11 cellular contexts compared by ENCODE assay signal in genomic region chr3:133644768-133645167, GRCh38. TPM values are rescaled to one million over a fixed set of nuclear protein-coding genes. Genes with fewer than 3 reads are reported as not detected.
DNase-seq lines count a peak whose midpoint lies in the region; ATAC-seq and TF ChIP-seq lines count a peak whose summit lies in the region.
"Had no signal": no experiment of that assay in that cellular context is flagged by ENCODE, and none has a peak within 500 bp of the region (broad histone marks: within the 10 kb centered on the region; RNA-seq: fewer than 3 reads in every experiment).

No MANE protein-coding gene starts in this region.

- no peak overlapping the region for H3K4me3 ChIP-seq in smooth muscle cell

- H3K27me3 Mint-ChIP-seq in activated naive CD4-positive, alpha-beta T cell treated with anti-CD3 and anti-CD28 coated beads, Interleukin-2, amount 10 ng/mL, durations not matched to agents 7 days and 5 days: no peaks in the 10 kb centered on the region
- H3K27me3 Mint-ChIP-seq: stimulated activated naive B cell treated with anti-CD40 and anti-IgM and Interleukin-4, amounts not matched to agents 10 μg/mL and 1 μg/mL and 100 μg/mL, for 72 hours had no signal

- WGBS in smooth muscle cell (ENCODE audit: low lambda C conversion rate): 83% methylated on average over 1 of the region's 1 CpG

- peaks cover 54% of the 10 kb centered on the region for H3K36me3 Mint-ChIP-seq in activated naive CD4-positive, alpha-beta T cell treated with anti-CD3 and anti-CD28 coated beads, Interleukin-2, amount 10 ng/mL, durations not matched to agents 7 days and 5 days

- no peak overlapping the region for H3K4me2 ChIP-seq in smooth muscle cell

- H3K27me3 ChIP-seq in smooth muscle cell (ENCODE audit: low read depth): no peaks in the 10 kb centered on the region

- no peak overlapping the region for H3K27ac Mint-ChIP-seq in activated naive CD4-positive, alpha-beta T cell treated with anti-CD3 and anti-CD28 coated beads, Interleukin-2, amount 10 ng/mL, durations not matched to agents 7 days and 5 days
- H3K27ac Mint-ChIP-seq: stimulated activated naive B cell treated with anti-CD40 and anti-IgM and Interleukin-4, amounts not matched to agents 10 μg/mL and 1 μg/mL and 100 μg/mL, for 72 hours had no signal

- H3K9ac ChIP-seq in smooth muscle cell (ENCODE audit: low read depth): no peak overlapping the region

- CTCF ChIA-PET in RWPE1 (lab: Yijun Ruan, JAX): interaction anchor here (0.6 kb wide), 1 partner anchor 26 kb away, joined by 3 read pairs; no protein-coding TSS in a partner anchor
- CTCF ChIA-PET in activated naive CD4-positive, alpha-beta T cell treated with anti-CD3 and anti-CD28 coated beads, Interleukin-2, amount 10 ng/mL, durations not matched to agents 7 days and 5 days (lab: Charles Lee): no interaction called here

- no peaks in the 10 kb centered on the region for H3K9me3 Mint-ChIP-seq in activated naive CD4-positive, alpha-beta T cell treated with anti-CD3 and anti-CD28 coated beads, Interleukin-2, amount 10 ng/mL, durations not matched to agents 7 days and 5 days
- H3K9me3 Mint-ChIP-seq: activated T-cell treated with anti-CD3 and anti-CD28 coated beads, Interleukin-2, amount 50 U/mL, for 4 hours; stimulated activated naive B cell treated with anti-CD40 and anti-IgM and Interleukin-4, amounts not matched to agents 10 μg/mL and 1 μg/mL and 100 μg/mL, for 72 hours had no signal

- no peaks in the 10 kb centered on the region for H3K79me2 ChIP-seq in smooth muscle cell (ENCODE audit: low read depth)

- no peaks in the 10 kb centered on the region for H3K9me3 ChIP-seq in smooth muscle cell (replicated peaks; ENCODE audit: low read depth)

- H4K20me1 ChIP-seq in smooth muscle cell (ENCODE audit: low read depth): no peaks in the 10 kb centered on the region

- H3F3A ChIP-seq in smooth muscle cell (ENCODE audit: low read depth): no peaks in the 10 kb centered on the region

- peak; percentile 11 for DNase-seq in DMS53 (lab: John Stamatoyannopoulos, UW)
- DNase-seq in DMS53 treated with DMSO at 0.1 percent for 48 hours (lab: John Stamatoyannopoulos, UW; ENCODE audit: unreplicated experiment): no peak
- peak; percentile 66 for DNase-seq in RWPE1 (ENCODE audit: low spot score)
- DNase-seq in fibroblast of gingiva (ENCODE audit: low read depth): peak; percentile 64
- DNase-seq in smooth muscle cell (lab: John Stamatoyannopoulos, UW; ENCODE audit: unreplicated experiment): no peak
- DNase-seq in activated naive CD4-positive, alpha-beta T cell treated with anti-CD3 and anti-CD28 coated beads, Interleukin-2, amount 10 ng/mL, durations not matched to agents 7 days and 5 days: no peak
- DNase-seq: activated T-cell treated with anti-CD3 and anti-CD28 coated beads, Interleukin-2, amount 50 U/mL, for 4 hours; cerebellar nuclear complex; stimulated activated naive B cell treated with anti-CD40 and anti-IgM and Interleukin-4, amounts not matched to agents 10 μg/mL and 1 μg/mL and 100 μg/mL, for 72 hours had no signal

- peaks cover 22% of the 10 kb centered on the region for H3K36me3 ChIP-seq in smooth muscle cell (ENCODE audit: low read depth)

- no peak for ATAC-seq in GM18858 (IDR thresholded peaks at IDR 0.05; ENCODE audit: unreplicated experiment)
- ATAC-seq in HG02840 (IDR thresholded peaks at IDR 0.05; ENCODE audit: low FRiP score, unreplicated experiment): no peak
- ATAC-seq: activated T-cell treated with anti-CD3 and anti-CD28 coated beads, Interleukin-2, amount 50 U/mL, for 4 hours; stimulated activated naive B cell treated with anti-CD40 and anti-IgM and Interleukin-4, amounts not matched to agents 10 μg/mL and 1 μg/mL and 100 μg/mL, for 72 hours had no signal

- H3K27ac ChIP-seq in RWPE1 (no peak overlapping the region), smooth muscle cell (ENCODE audit: low read depth) (peak overlapping the region; percentile 37)

- peaks cover 7% of the 10 kb centered on the region for H3K4me1 Mint-ChIP-seq in activated naive CD4-positive, alpha-beta T cell treated with anti-CD3 and anti-CD28 coated beads, Interleukin-2, amount 10 ng/mL, durations not matched to agents 7 days and 5 days
- H3K4me1 Mint-ChIP-seq: stimulated activated naive B cell treated with anti-CD40 and anti-IgM and Interleukin-4, amounts not matched to agents 10 μg/mL and 1 μg/mL and 100 μg/mL, for 72 hours had no signal

- peaks cover 4% of the 10 kb centered on the region for H3K4me1 ChIP-seq in smooth muscle cell (ENCODE audit: low read depth)

- POLR2A ChIA-PET in RWPE1 (lab: Yijun Ruan, JAX; ENCODE audit: low non-redundant PET): no interaction called here

- H3K4me3 Mint-ChIP-seq in activated naive CD4-positive, alpha-beta T cell treated with anti-CD3 and anti-CD28 coated beads, Interleukin-2, amount 10 ng/mL, durations not matched to agents 7 days and 5 days: no peak overlapping the region
- H3K4me3 Mint-ChIP-seq: activated T-cell treated with anti-CD3 and anti-CD28 coated beads, Interleukin-2, amount 50 U/mL, for 4 hours; stimulated activated naive B cell treated with anti-CD40 and anti-IgM and Interleukin-4, amounts not matched to agents 10 μg/mL and 1 μg/mL and 100 μg/mL, for 72 hours had no signal

- H2AFZ ChIP-seq in smooth muscle cell (ENCODE audit: low read depth): no peak overlapping the region

- TF ChIP-seq CTCF in RWPE1 (conservative IDR thresholded peaks at IDR 0.05; ENCODE audit: low read depth) (no peak), smooth muscle cell (IDR thresholded peaks at IDR 0.05; ENCODE audit: borderline replicate concordance, insufficient read depth, poor library complexity, severe bottlenecking) (no peak)

RNA-seq across cellular contexts. Expression of gene TOPBP1, which starts 17.0 kb away (rescaled TPM):
- 27.5 and 43.1 TPM in 2 replicates for total RNA-seq in smooth muscle cell
- polyA plus RNA-seq in smooth muscle cell: 8.3 and 8.4 TPM in 2 replicates

Comparison
In these comparisons a context has a peak if more than half of its experiments do, and no peak if none do; other contexts are left out.
1. DNase-seq: peak in DMS53 (single experiment), RWPE1 (single experiment) and fibroblast of gingiva (single experiment); none in DMS53 treated with DMSO at 0.1 percent for 48 hours (single experiment), smooth muscle cell (single experiment) and activated naive CD4-positive, alpha-beta T cell treated with anti-CD3 and anti-CD28 coated beads, Interleukin-2, amount 10 ng/mL, durations not matched to agents 7 days and 5 days (single experiment).